In genomic region chr4:88812420-88812819, GRCh38 we compare ENCODE assay signal across 25 cellular contexts.
A peak's percentile ranks its signal among the peaks of the same experiment; 100 is the strongest.
DNase-seq lines count a peak whose midpoint lies in the region; ATAC-seq, FAIRE-seq and TF ChIP-seq lines count a peak whose summit lies in the region.
"Had no signal": no experiment of that assay in that cellular context is flagged by ENCODE, and none has a peak within 500 bp of the region (broad histone marks: within the 10 kb centered on the region; RNA-seq: fewer than 3 reads in every experiment).

No MANE protein-coding gene starts in this region.

- intact Hi-C loops in HepG2 (cut with micrococcal nuclease; ENCODE audit: unreplicated experiment), result loop anchor here (5.0 kb wide), 2 partner anchors 60 to 275 kb away; no protein-coding TSS in a partner anchor

- H3K27me3 ChIP-seq in HepG2 (ENCODE audit: control insufficient read depth in 1 of 2, insufficient read depth in 2 of 2, low read length in 2 of 2), result no peaks in the 10 kb centered on the region
- no peaks in the 10 kb centered on the region for H3K27me3 ChIP-seq in trophoblast cell (ENCODE audit: insufficient read depth, low read length)
- no peaks in the 10 kb centered on the region for H3K27me3 ChIP-seq in smooth muscle cell (ENCODE audit: low read depth)
- H3K27me3 ChIP-seq: BLaER1 treated with 17β-estradiol and CSF1 and Interleukin-3, amounts not matched to agents 10 nM and 100 nM had no signal

- H3K4ac ChIP-seq in trophoblast cell (ENCODE audit: low read depth, low read length), result no peak overlapping the region

- H3K9me3 ChIP-seq in HepG2 (ENCODE audit: low read length), result no peaks in the 10 kb centered on the region
- no peaks in the 10 kb centered on the region for H3K9me3 ChIP-seq in trophoblast cell (ENCODE audit: insufficient read depth, low read depth, low read length)
- H3K9me3 ChIP-seq in smooth muscle cell (replicated peaks; ENCODE audit: low read depth), result no peaks in the 10 kb centered on the region
- H3K9me3 ChIP-seq: BLaER1 treated with 17β-estradiol and CSF1 and Interleukin-3, amounts not matched to agents 10 nM and 100 nM had no signal

- WGBS in HepG2 (ENCODE audit: low lambda C conversion rate), result 65% methylated on average over 1 of the region's 1 CpG
- no CpG with 5 or more reads among the region's 1 CpG for WGBS in trophoblast cell (ENCODE audit: extremely low coverage, insufficient coverage, insufficient read length)
- WGBS in smooth muscle cell (ENCODE audit: low lambda C conversion rate), result 93% methylated on average over 1 of the region's 1 CpG

- no peak overlapping the region for H3K14ac ChIP-seq in trophoblast cell (ENCODE audit: low read length)

- H3K4me1 ChIP-seq in HepG2 (ENCODE audit: insufficient read depth, low read length) (peaks cover 97% of the 10 kb centered on the region), trophoblast cell (ENCODE audit: control insufficient read depth in 1 of 2, insufficient read depth in 2 of 2, low read length in 2 of 2) (no peaks in the 10 kb centered on the region), smooth muscle cell (ENCODE audit: low read depth) (no peaks in the 10 kb centered on the region)

- H3K4me3 ChIP-seq in HepG2 (replicated peaks in 1 of 3; ENCODE audit: insufficient read depth in 1 of 3, low read depth in 2 of 3, low read length in 3 of 3), result no peak overlapping the region
- H3K4me3 ChIP-seq in trophoblast cell (ENCODE audit: low read depth, low read length), result no peak overlapping the region
- no peak overlapping the region for H3K4me3 ChIP-seq in smooth muscle cell
- H3K4me3 ChIP-seq: BLaER1 treated with 17β-estradiol and CSF1 and Interleukin-3, amounts not matched to agents 10 nM and 100 nM; GM12878; GM23248; PC-9 had no signal

- no peak overlapping the region for H4K91ac ChIP-seq in trophoblast cell (ENCODE audit: low read depth, low read length)

- no TSS peak for BruUV-seq in HepG2 (replicated peaks; lab: Mats Ljungman, UMichigan)

- DNase-seq in NCI-H510A treated with DMSO at 0.1 percent for 48 hours (lab: John Stamatoyannopoulos, UW) (peak; percentile 28), NCI-H510A (lab: John Stamatoyannopoulos, UW) (no peak), HepG2 (ENCODE audit: low spot score) (no peak), trophoblast cell (peak; percentile 11 to 31), cerebellar cortex (ENCODE audit: low spot score) (no peak), smooth muscle cell (lab: John Stamatoyannopoulos, UW; ENCODE audit: unreplicated experiment) (no peak), MV-4-11 (lab: John Stamatoyannopoulos, UW) (no peak), GM13977 (ENCODE audit: low spot score) (no peak)
- DNase-seq: 8988T; CD8-positive, alpha-beta T cell; DND-41; GM23248; H9; KBM-7; NCI-H1092 treated with DMSO at 0.1 percent for 48 hours; NCI-H146; NCI-H2081 treated with DMSO at 0.1 percent for 48 hours; NCI-H446 treated with DMSO at 0.1 percent for 48 hours; PC-9; SIG-M5 had no signal

- ATAC-seq in HepG2, result no peak
- ATAC-seq: CD8-positive, alpha-beta T cell; GM12878; SK-N-SH treated with all-trans-retinoic acid at 6 μM for 48 hours had no signal

- TF ChIP-seq CTCF in HepG2 (CRISPR knock-in tag; IDR thresholded peaks at IDR 0.05) (no peak), smooth muscle cell (IDR thresholded peaks at IDR 0.05; ENCODE audit: borderline replicate concordance, insufficient read depth, poor library complexity, severe bottlenecking) (no peak), GM13977 (IDR thresholded peaks at IDR 0.05; ENCODE audit: extremely low read depth, insufficient read depth, missing control alignments) (no peak)

- no peak overlapping the region for H2AK5ac ChIP-seq in trophoblast cell (ENCODE audit: low read length)

- H3K23ac ChIP-seq in trophoblast cell (ENCODE audit: low read length), result no peak overlapping the region

- no peak overlapping the region for H3K18ac ChIP-seq in trophoblast cell (ENCODE audit: low read length)

- CTCF ChIA-PET in HepG2 (lab: Yijun Ruan, JAX; ENCODE audit: low intra/inter-chr PET ratio, low total read pairs), result no interaction called here

- H2BK12ac ChIP-seq in trophoblast cell (ENCODE audit: low read length), result no peak overlapping the region

- no peak for TF ChIP-seq RAD21 in HepG2 (CRISPR knock-in tag; IDR thresholded peaks at IDR 0.05)

- TF ChIP-seq EP300 in HepG2 (IDR thresholded peaks at IDR 0.05; ENCODE audit: low read depth in 2 of 2, low read length in 2 of 2) (no peak), HepG2 (CRISPR knock-in tag; IDR thresholded peaks at IDR 0.05; ENCODE audit: borderline replicate concordance) (no peak)

- in situ Hi-C loops in HepG2 (cut with HindIII; ENCODE audit: extremely low pct_ligation_motif_present, low pct_unique_long_range_greater_than_20kb) (loop anchor here (5.0 to 25.0 kb wide), 2 partner anchors 275 to 300 kb away; partner anchors contain the start of gene TIGD2), GM13977 (cut with MboI; ENCODE audit: low pct_unique_long_range_greater_than_20kb, low sequenced_read_pairs, unreplicated experiment) (loop anchor here (10.0 to 25.0 kb wide), 2 partner anchors 212 to 275 kb away; no protein-coding TSS in a partner anchor)

- H2BK5ac ChIP-seq in trophoblast cell (ENCODE audit: low read depth, low read length, poor library complexity), result no peak overlapping the region

- H4K8ac ChIP-seq in trophoblast cell (ENCODE audit: low read depth, low read length), result no peak overlapping the region

- H3K79me1 ChIP-seq in trophoblast cell (ENCODE audit: low read length), result no peaks in the 10 kb centered on the region

- peaks cover 36% of the 10 kb centered on the region; the same call in 1 of the 2 replicates for H4K20me1 ChIP-seq in HepG2 (ENCODE audit: insufficient read depth, low read length)
- peaks cover 90% of the 10 kb centered on the region for H4K20me1 ChIP-seq in smooth muscle cell (ENCODE audit: low read depth)

- H4K12ac ChIP-seq in trophoblast cell (ENCODE audit: low read depth, low read length), result no peak overlapping the region

- H3K9ac ChIP-seq in HepG2 (ENCODE audit: insufficient read depth, low read depth, low read length) (no peak overlapping the region), trophoblast cell (ENCODE audit: low read length) (no peak overlapping the region), smooth muscle cell (ENCODE audit: low read depth) (no peak overlapping the region)
- H3K9ac ChIP-seq: BLaER1 treated with 17β-estradiol and CSF1 and Interleukin-3, amounts not matched to agents 10 nM and 100 nM; GM23248 had no signal

- TF ChIP-seq POLR2A in HepG2 (IDR thresholded peaks at IDR 0.05; ENCODE audit: insufficient read depth in 1 of 2, low read depth in 2 of 2, low read length in 2 of 2), result no peak

- no peaks in the 10 kb centered on the region for H3F3A ChIP-seq in smooth muscle cell (ENCODE audit: low read depth)

- no peak for FAIRE-seq in HepG2 (lab: Jason Lieb, UNC)
- FAIRE-seq: GM12878 had no signal

- H3K4me2 ChIP-seq in HepG2 (ENCODE audit: low read depth, low read length), result peak overlapping the region; percentile 25; the same call in 1 of the 2 replicates
- H3K4me2 ChIP-seq in trophoblast cell (ENCODE audit: low read length), result no peak overlapping the region
- H3K4me2 ChIP-seq in smooth muscle cell, result no peak overlapping the region
- H3K4me2 ChIP-seq: PC-9 had no signal

- no peak overlapping the region for H3K27ac ChIP-seq in HepG2 (ENCODE audit: extremely low read length, insufficient read depth, low read length)
- H3K27ac ChIP-seq in trophoblast cell (ENCODE audit: low read depth, low read length), result no peak overlapping the region
- no peak overlapping the region for H3K27ac ChIP-seq in smooth muscle cell (ENCODE audit: low read depth)
- H3K27ac ChIP-seq: BLaER1 treated with 17β-estradiol and CSF1 and Interleukin-3, amounts not matched to agents 10 nM and 100 nM; GM23248; HL-60; PC-9; RWPE1 had no signal

- H3K79me2 ChIP-seq in HepG2 (ENCODE audit: insufficient read depth, low read length) (peaks cover 90% of the 10 kb centered on the region), trophoblast cell (ENCODE audit: control insufficient read depth, insufficient read depth, low read length, poor library complexity) (no peaks in the 10 kb centered on the region), smooth muscle cell (ENCODE audit: low read depth) (peaks cover 74% of the 10 kb centered on the region)

- no peaks in the 10 kb centered on the region for H3K36me3 ChIP-seq in HepG2 (replicated peaks in 1 of 2; ENCODE audit: control insufficient read depth in 1 of 2, insufficient read depth in 2 of 2, low read length in 2 of 2)
- H3K36me3 ChIP-seq in trophoblast cell (ENCODE audit: control insufficient read depth in 1 of 2, insufficient read depth in 2 of 2, low read length in 2 of 2), result no peaks in the 10 kb centered on the region
- no peaks in the 10 kb centered on the region for H3K36me3 ChIP-seq in smooth muscle cell (ENCODE audit: low read depth)

- no peak overlapping the region for H2AFZ ChIP-seq in HepG2 (ENCODE audit: low read length)
- no peak overlapping the region for H2AFZ ChIP-seq in trophoblast cell (ENCODE audit: insufficient read depth, low read length, poor library complexity)
- H2AFZ ChIP-seq in smooth muscle cell (ENCODE audit: low read depth), result no peak overlapping the region
- H2AFZ ChIP-seq: GM23248, PC-9 had no signal

- H2BK120ac ChIP-seq in trophoblast cell (ENCODE audit: insufficient read depth, low read length, poor library complexity), result no peak overlapping the region

- POLR2A ChIA-PET in HepG2 (lab: Yijun Ruan, JAX), result interaction anchor here (0.5 kb wide), 1 partner anchor 35 kb away, joined by 3 read pairs; no protein-coding TSS in a partner anchor

TF ChIP-seq in HepG2, 621 proteins besides CTCF, POLR2A, EP300 and RAD21 (continues in another document):
- TF ChIP-seq ZBTB25 (CRISPR knock-in tag; IDR thresholded peaks at IDR 0.05) (no peak), ZSCAN22 (CRISPR knock-in tag; IDR thresholded peaks at IDR 0.05) (no peak), ZNF772 (CRISPR knock-in tag; IDR thresholded peaks at IDR 0.05) (no peak), MED8 (CRISPR knock-in tag; IDR thresholded peaks at IDR 0.05; ENCODE audit: insufficient replicate concordance) (no peak), AGO2 (optimal IDR thresholded peaks at IDR 0.05; ENCODE audit: low read depth, low read length) (no peak), MEF2D (CRISPR knock-in tag; IDR thresholded peaks at IDR 0.05) (no peak), DDIT3 (CRISPR knock-in tag; IDR thresholded peaks at IDR 0.05) (no peak), ZNF569 (CRISPR knock-in tag; IDR thresholded peaks at IDR 0.05; ENCODE audit: borderline replicate concordance) (no peak)

Comparison
In these comparisons a context has a peak if more than half of its experiments do, and no peak if none do; other contexts are left out.
1. DNase-seq: peak in NCI-H510A treated with DMSO at 0.1 percent for 48 hours (single experiment) and trophoblast cell (2 of 2); none in NCI-H510A (single experiment), HepG2 (single experiment), cerebellar cortex (single experiment), smooth muscle cell (single experiment), MV-4-11 (single experiment) and GM13977 (single experiment).